1 cellular context compared by ENCODE assay signal in genomic region chr10:17228081-17229015, GRCh38.
TF ChIP-seq lines count a peak whose summit lies in the region.

Gene VIM (plus strand): TSS chr10:17228241. CDS start chr10:17229423, 1,182 bp downstream.

TF ChIP-seq in HCT116, 20 proteins besides CTCF, POLR2A, EP300 and RAD21 (continued from another document):
- TF ChIP-seq ZFX (IDR thresholded peaks at IDR 0.05) (no peak), MAX (IDR thresholded peaks at IDR 0.05) (peak; percentile 69), EZH2phosphoT487 (IDR thresholded peaks at IDR 0.05; ENCODE audit: borderline replicate concordance) (no peak), FOSL1 (IDR thresholded peaks at IDR 0.05; ENCODE audit: low read depth) (peak; percentile 99), SP1 (IDR thresholded peaks at IDR 0.05; ENCODE audit: low read depth) (peak; percentile 74), CEBPB (IDR thresholded peaks at IDR 0.05; ENCODE audit: low read depth) (peak; percentile 61; the same call in 1 of the 2 replicates), ZNF274 (IDR thresholded peaks at IDR 0.05; ENCODE audit: low read depth, low read length) (no peak), SIN3A (IDR thresholded peaks at IDR 0.05; ENCODE audit: low read depth) (peak; percentile 100), ZBTB33 (IDR thresholded peaks at IDR 0.05; ENCODE audit: extremely low read depth, insufficient replicate concordance, low read length) (no peak), TCF7L2 (IDR thresholded peaks at IDR 0.05; ENCODE audit: borderline replicate concordance, extremely low read depth, insufficient read depth, insufficient read length) (peak; percentile 89), ELF1 (IDR thresholded peaks at IDR 0.05; ENCODE audit: borderline replicate concordance, low read depth) (no peak; the same call in 1 of the 2 replicates)
